Comparison of ENCODE assay signal across 11 cellular contexts in genomic region chr15:55916666-55917409, GRCh38.
DNase-seq lines count a peak whose midpoint lies in the region; TF ChIP-seq lines count a peak whose summit lies in the region.
"Had no signal": no experiment of that assay in that cellular context is flagged by ENCODE, and none has a peak within 500 bp of the region (broad histone marks: within the 10 kb centered on the region; RNA-seq: fewer than 3 reads in every experiment).

No MANE protein-coding gene starts in this region.

- H3K9me3 Mint-ChIP-seq in activated naive CD4-positive, alpha-beta T cell treated with anti-CD3 and anti-CD28 coated beads, Interleukin-2, amount 50 U/mL, for 24 hours = no peaks in the 10 kb centered on the region

- no peak overlapping the region for H3K4me3 Mint-ChIP-seq in activated naive CD4-positive, alpha-beta T cell treated with anti-CD3 and anti-CD28 coated beads, Interleukin-2, amount 50 U/mL, for 24 hours

- intact Hi-C loops in left ventricle myocardium inferior (cut with micrococcal nuclease) = no loop called here

- H3K36me3 Mint-ChIP-seq in activated naive CD4-positive, alpha-beta T cell treated with anti-CD3 and anti-CD28 coated beads, Interleukin-2, amount 50 U/mL, for 24 hours = no peaks in the 10 kb centered on the region

- no peaks in the 10 kb centered on the region for H3K9me3 ChIP-seq in left ventricle myocardium inferior (replicated peaks)

- H3K4me1 ChIP-seq in left ventricle myocardium inferior = peaks cover 14% of the 10 kb centered on the region

- no peaks in the 10 kb centered on the region for H3K27me3 Mint-ChIP-seq in activated naive CD4-positive, alpha-beta T cell treated with anti-CD3 and anti-CD28 coated beads, Interleukin-2, amount 50 U/mL, for 24 hours

- H3K27ac Mint-ChIP-seq in activated naive CD4-positive, alpha-beta T cell treated with anti-CD3 and anti-CD28 coated beads, Interleukin-2, amount 50 U/mL, for 24 hours = peak overlapping the region; percentile 36

- DNase-seq in activated naive CD4-positive, alpha-beta T cell (lab: John Stamatoyannopoulos, UW) = no peak
- DNase-seq in amniotic stem cell (lab: John Stamatoyannopoulos, UW) (peak; percentile 73), left ventricle myocardium inferior (no peak), stromal cell of bone marrow (ENCODE audit: low read depth) (peak; percentile 55), DMS53 treated with DMSO at 0.1 percent for 48 hours (lab: John Stamatoyannopoulos, UW; ENCODE audit: unreplicated experiment) (no peak), NCI-H446 (lab: John Stamatoyannopoulos, UW) (no peak)
- no peak for DNase-seq in stimulated activated CD4-positive, alpha-beta T cell treated with anti-CD3 and anti-CD28 coated beads, Interleukin-15, amount 100 ng/mL, for 24 hours
- DNase-seq: islet precursor cell, Karpas-422, T-helper 9 cell had no signal

- TF ChIP-seq CTCF in left ventricle myocardium inferior (IDR thresholded peaks at IDR 0.05; ENCODE audit: borderline replicate concordance) = no peak

- no peaks in the 10 kb centered on the region for H3K4me1 Mint-ChIP-seq in activated naive CD4-positive, alpha-beta T cell treated with anti-CD3 and anti-CD28 coated beads, Interleukin-2, amount 50 U/mL, for 24 hours

- peak overlapping the region; percentile 11 for H3K27ac ChIP-seq in left ventricle myocardium inferior (replicated peaks)

- H3K4me3 ChIP-seq in left ventricle myocardium inferior = no peak overlapping the region

- H3K36me3 ChIP-seq in left ventricle myocardium inferior = no peaks in the 10 kb centered on the region

- H3K27me3 ChIP-seq in left ventricle myocardium inferior (ENCODE audit: low read depth) = no peaks in the 10 kb centered on the region

Comparison
In these comparisons a context has a peak if more than half of its experiments do, and no peak if none do; other contexts are left out.
1. DNase-seq: peak in amniotic stem cell (single experiment) and stromal cell of bone marrow (single experiment); none in activated naive CD4-positive, alpha-beta T cell (0 of 4), left ventricle myocardium inferior (single experiment), DMS53 treated with DMSO at 0.1 percent for 48 hours (single experiment), stimulated activated CD4-positive, alpha-beta T cell treated with anti-CD3 and anti-CD28 coated beads, Interleukin-15, amount 100 ng/mL, for 24 hours (single experiment) and NCI-H446 (0 of 2).